Comparison of ENCODE assay signal across 8 cellular contexts in the genomic region with DNA sequence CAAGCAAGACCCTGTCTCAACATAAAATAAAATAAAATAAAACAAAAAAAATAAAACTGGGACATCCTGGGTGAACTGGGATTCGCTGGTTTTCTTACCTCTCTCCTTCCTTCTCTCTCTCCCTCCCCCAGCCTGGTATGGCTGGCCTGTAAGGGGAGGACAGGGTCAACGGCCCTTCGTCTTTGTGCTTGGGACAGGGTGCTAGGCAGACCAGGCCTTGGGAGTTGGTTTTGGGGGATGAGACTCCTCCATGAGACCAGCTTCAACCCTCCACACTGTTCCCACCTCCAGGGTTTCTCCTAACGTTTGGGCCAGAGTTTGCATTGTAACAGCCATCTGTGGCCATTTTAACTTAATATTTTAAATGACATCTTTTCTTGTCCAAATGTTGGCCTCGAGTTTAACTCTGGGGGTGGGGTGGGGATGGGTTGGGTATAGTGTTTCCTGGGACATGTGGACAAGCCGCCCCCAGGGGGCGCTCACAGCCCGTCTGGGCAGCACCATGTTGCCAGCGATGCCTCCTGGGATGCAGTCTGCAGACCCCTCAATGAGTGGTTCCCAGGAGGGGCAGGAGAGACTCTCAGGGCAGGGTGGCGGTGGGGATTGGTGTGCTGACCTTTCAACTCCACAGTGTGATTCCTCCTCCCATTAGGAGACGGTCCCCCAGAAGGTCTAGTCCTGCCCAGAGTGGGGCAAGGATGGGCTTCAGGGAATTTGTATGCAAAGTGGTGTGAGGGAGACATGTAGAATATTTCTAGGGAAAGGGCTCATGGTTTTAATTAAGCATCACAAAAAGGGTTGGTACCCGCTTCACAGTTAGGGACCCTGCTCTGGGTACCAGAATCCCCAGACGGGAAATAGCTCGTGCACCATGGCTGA. TPM values are rescaled to one million over a fixed set of nuclear protein-coding genes. Genes with fewer than 3 reads are reported as not detected.
A peak's percentile ranks its signal among the peaks of the same experiment; 100 is the strongest.
DNase-seq lines count a peak whose midpoint lies in the region; ATAC-seq and TF ChIP-seq lines count a peak whose summit lies in the region.

No MANE protein-coding gene starts in this region.

- ATAC-seq in mucosa of descending colon (peak; percentile 88), HG03342 (IDR thresholded peaks at IDR 0.05; ENCODE audit: unreplicated experiment) (no peak)

- no peaks in the 10 kb centered on the region for H3K9me3 ChIP-seq in effector memory CD4-positive, alpha-beta T cell (ENCODE audit: control insufficient read depth, low read length)
- H3K9me3 ChIP-seq in mucosa of descending colon = no peaks in the 10 kb centered on the region

- peak; percentile 8 to 53 for DNase-seq in SHP77 (lab: John Stamatoyannopoulos, UW)
- no peak for DNase-seq in SHP77 treated with DMSO at 0.1 percent for 48 hours (lab: John Stamatoyannopoulos, UW)
- DNase-seq in NCI-H460 (ENCODE audit: extremely low read depth, low read depth) = peak; percentile 46
- DNase-seq in activated CD4-positive, alpha-beta T cell treated with anti-CD3 and anti-CD28 coated beads, Interleukin-2, amount 50 U/mL, for 48 hours = peak; percentile 62 to 72
- DNase-seq in effector memory CD4-positive, alpha-beta T cell = peak; percentile 8 to 18 (median 12)
- peak in 2 of 3 donors; percentile 80 to 81 for DNase-seq in mucosa of descending colon
- DNase-seq in stimulated activated CD8-positive, alpha-beta memory T cell treated with anti-CD3 and anti-CD28 coated beads, Interleukin-7, amount 100 ng/mL, for 48 hours (ENCODE audit: extremely low read depth in 1 of 2, low read depth in 1 of 2) = peak; percentile 19 to 20

- H3K36me3 ChIP-seq in effector memory CD4-positive, alpha-beta T cell (ENCODE audit: control insufficient read depth, insufficient read depth, low read length) = no peaks in the 10 kb centered on the region
- H3K36me3 ChIP-seq in mucosa of descending colon (ENCODE audit: low read depth) = no peaks in the 10 kb centered on the region

- TF ChIP-seq CTCF in mucosa of descending colon (IDR thresholded peaks at IDR 0.05) = peak; percentile 64

- no peaks in the 10 kb centered on the region for H3K27me3 ChIP-seq in effector memory CD4-positive, alpha-beta T cell (replicated peaks; ENCODE audit: control insufficient read depth, insufficient read depth, low read length, poor library complexity, severe bottlenecking)

- H3K27ac ChIP-seq in effector memory CD4-positive, alpha-beta T cell (ENCODE audit: insufficient read depth, low read length, poor library complexity, severe bottlenecking) = no peak overlapping the region

- intact Hi-C loops in mucosa of descending colon (cut with DNase I, micrococcal nuclease) = loop anchor here (5.0 to 10.0 kb wide), 2 partner anchors 249 to 261 kb away; no protein-coding TSS in a partner anchor

- H3K4me1 ChIP-seq in effector memory CD4-positive, alpha-beta T cell (ENCODE audit: control insufficient read depth, insufficient read depth, low read length, poor library complexity, severe bottlenecking) = no peaks in the 10 kb centered on the region
- H3K4me1 ChIP-seq in mucosa of descending colon (ENCODE audit: low read depth) = no peaks in the 10 kb centered on the region

- no peak overlapping the region for H3K4me3 ChIP-seq in effector memory CD4-positive, alpha-beta T cell (ENCODE audit: insufficient read depth, low read depth, low read length, poor library complexity, severe bottlenecking)
- no peak overlapping the region for H3K4me3 ChIP-seq in mucosa of descending colon

RNA-seq across cellular contexts. Expression of a gene that starts 37.7 kb away (rescaled TPM):
- not detected in 2 replicates for total RNA-seq in NCI-H460 (2014; rRNA removed; shearing (Covaris generic))
- not detected in 2 replicates for polyA plus RNA-seq in NCI-H460 (2014; cell fraction: nucleus; rRNA removed)
- not detected for total RNA-seq in mucosa of descending colon
